ENCODE assay signal across 21 cellular contexts in genomic region chr16:85546585-85547447, GRCh38.
DNase-seq lines count a peak whose midpoint lies in the region; ATAC-seq, FAIRE-seq and TF ChIP-seq lines count a peak whose summit lies in the region.
"Had no signal": no experiment of that assay in that cellular context is flagged by ENCODE, and none has a peak within 500 bp of the region (broad histone marks: within the 10 kb centered on the region; RNA-seq: fewer than 3 reads in every experiment).

No MANE protein-coding gene starts in this region.

- no peak for TF ChIP-seq POLR2A in K562 (conservative IDR thresholded peaks at IDR 0.05)

- TF ChIP-seq CTCF in H9 (conservative IDR thresholded peaks at IDR 0.05) (peak; percentile 50; the same call in 2 of the 3 replicates), K562 (IDR thresholded peaks at IDR 0.05 in 2 of 3, conservative IDR thresholded peaks at IDR 0.05 in 1 of 3; ENCODE audit: insufficient read depth in 2 of 3, low read depth in 1 of 3, low read length in 3 of 3) (peak; percentile 37 to 41 (median 38); a peak in 5 of 6 replicates), hepatocyte (IDR thresholded peaks at IDR 0.05; ENCODE audit: poor library complexity) (peak; percentile 22), retinal pigment epithelial cell (conservative IDR thresholded peaks at IDR 0.05; ENCODE audit: low read depth, low read length) (peak; percentile 27), dorsolateral prefrontal cortex (IDR thresholded peaks at IDR 0.05 in 54 of 56, conservative IDR thresholded peaks at IDR 0.05 in 2 of 56; ENCODE audit: low read depth in 1 of 56, partially characterized antibody in 56 of 56) (peak in 3 of 56 donors; percentile 13 to 17 (median 14))

- H3K9me1 ChIP-seq in K562 (ENCODE audit: control insufficient read depth, insufficient read depth, low read length): no peaks in the 10 kb centered on the region

- H3K4me1 ChIP-seq in H9 (ENCODE audit: insufficient read depth, low read length) (no peaks in the 10 kb centered on the region), K562 (replicated peaks in 1 of 2; ENCODE audit: control insufficient read depth in 2 of 2, insufficient read depth in 2 of 2, low read length in 2 of 2) (peaks cover 41 to 66% of the 10 kb centered on the region in 2 experiments), hepatocyte (ENCODE audit: insufficient read depth) (peaks cover 16% of the 10 kb centered on the region), HAP-1 (peaks cover 4% of the 10 kb centered on the region)
- H3K4me1 ChIP-seq: breast epithelium had no signal

- no peak overlapping the region for H3K27ac ChIP-seq in H9 (ENCODE audit: insufficient read length, low read depth, low read length)
- no peak overlapping the region for H3K27ac ChIP-seq in K562 (ENCODE audit: extremely low read depth, low read depth, low read length)
- no peak overlapping the region for H3K27ac ChIP-seq in hepatocyte
- H3K27ac ChIP-seq in dorsolateral prefrontal cortex: no peak overlapping the region
- H3K27ac ChIP-seq: psoas muscle, RWPE1, spleen, thoracic aorta had no signal

- no peak for TF ChIP-seq EP300 in K562 (IDR thresholded peaks at IDR 0.05; ENCODE audit: low read length)

- no peak overlapping the region for H3T11ph ChIP-seq in H9 (ENCODE audit: low read length)

- H2BK20ac ChIP-seq in H9 (ENCODE audit: low read depth, low read length, poor library complexity, severe bottlenecking): no peak overlapping the region

- peaks cover 3% of the 10 kb centered on the region; the same call in 1 of the 2 replicates for H3K27me3 Mint-ChIP-seq in H9 (ENCODE audit: low read depth)
- H3K27me3 Mint-ChIP-seq: activated CD4-positive, alpha-beta memory T cell treated with anti-CD3 and anti-CD28 coated beads for 36 hours; activated naive CD8-positive, alpha-beta T cell treated with anti-CD3 and anti-CD28 coated beads for 36 hours; naive B cell had no signal

- DNase-seq in H9 (no peak), K562 (ENCODE audit: extremely low read depth in 1 of 4, low spot score in 3 of 4) (no peak), hepatocyte (ENCODE audit: low spot score) (no peak), retinal pigment epithelial cell (ENCODE audit: low read depth) (no peak), HAP-1 (ENCODE audit: low spot score in 2 of 2) (no peak), dorsolateral prefrontal cortex (no peak)
- DNase-seq: activated CD4-positive, alpha-beta memory T cell treated with anti-CD3 and anti-CD28 coated beads for 36 hours; activated naive CD8-positive, alpha-beta T cell treated with anti-CD3 and anti-CD28 coated beads for 36 hours; activated T-cell treated with anti-CD3 and anti-CD28 coated beads, Interleukin-2, amount 50 U/mL, for 48 hours; H7; naive B cell; NCI-H187; NCI-H446; psoas muscle; spleen; SW 1271 had no signal

- CTCF ChIA-PET in K562 (lab: Yijun Ruan, JAX; ENCODE audit: low intra/inter-chr PET ratio): interaction anchor here (1.4 kb wide), 1 partner anchor 106 kb away, joined by 5 read pairs; no protein-coding TSS in a partner anchor

- no peak overlapping the region for H2AFZ ChIP-seq in H9 (ENCODE audit: low read length)
- no peak overlapping the region for H2AFZ ChIP-seq in K562 (ENCODE audit: low read depth, low read length)
- no peak overlapping the region for H2AFZ ChIP-seq in hepatocyte

- no peak overlapping the region for H3K4me3 Mint-ChIP-seq in H9
- H3K4me3 Mint-ChIP-seq: activated CD4-positive, alpha-beta memory T cell treated with anti-CD3 and anti-CD28 coated beads for 36 hours; activated naive CD8-positive, alpha-beta T cell treated with anti-CD3 and anti-CD28 coated beads for 36 hours had no signal

- H4K5ac ChIP-seq in H9 (ENCODE audit: insufficient read length, low read depth, low read length): no peak overlapping the region

- H3K9me3 Mint-ChIP-seq in H9: no peaks in the 10 kb centered on the region
- H3K9me3 Mint-ChIP-seq: activated CD4-positive, alpha-beta memory T cell treated with anti-CD3 and anti-CD28 coated beads for 36 hours; activated naive CD8-positive, alpha-beta T cell treated with anti-CD3 and anti-CD28 coated beads for 36 hours; naive B cell had no signal

- H3K23ac ChIP-seq in H9 (ENCODE audit: insufficient read length, low read depth, low read length): no peak overlapping the region

- peak overlapping the region in 1 of 3 experiments; percentile 82; a peak in 1 of 7 replicates for H3K27ac Mint-ChIP-seq in H9
- H3K27ac Mint-ChIP-seq: activated CD4-positive, alpha-beta memory T cell treated with anti-CD3 and anti-CD28 coated beads for 36 hours; activated naive CD8-positive, alpha-beta T cell treated with anti-CD3 and anti-CD28 coated beads for 36 hours had no signal

- H3K79me1 ChIP-seq in H9 (ENCODE audit: insufficient read depth, low read depth, low read length, poor library complexity, severe bottlenecking): no peaks in the 10 kb centered on the region

- FAIRE-seq in K562 (lab: Jason Lieb, UNC): no peak
- FAIRE-seq: frontal cortex had no signal

- H3K4me2 ChIP-seq in H9 (ENCODE audit: insufficient read depth, insufficient read length, low read length) (no peak overlapping the region), K562 (ENCODE audit: insufficient read depth, low read length) (no peak overlapping the region), hepatocyte (no peak overlapping the region)

- H2AK5ac ChIP-seq in H9 (ENCODE audit: insufficient read length, low read length): no peak overlapping the region

- no peaks in the 10 kb centered on the region; a peak in 1 of 7 replicates for H3K36me3 Mint-ChIP-seq in H9 (ENCODE audit: insufficient read depth in 1 of 3, low read depth in 3 of 3)
- H3K36me3 Mint-ChIP-seq: activated CD4-positive, alpha-beta memory T cell treated with anti-CD3 and anti-CD28 coated beads for 36 hours; activated naive CD8-positive, alpha-beta T cell treated with anti-CD3 and anti-CD28 coated beads for 36 hours; naive B cell had no signal

- H3K79me2 ChIP-seq in H9 (ENCODE audit: insufficient read depth, low read length): no peaks in the 10 kb centered on the region
- H3K79me2 ChIP-seq in K562 (ENCODE audit: control insufficient read depth, insufficient read depth, low read length): peaks cover 65% of the 10 kb centered on the region
- H3K79me2 ChIP-seq in hepatocyte: peaks cover 9% of the 10 kb centered on the region

- H3K4me3 ChIP-seq in K562: no peak overlapping the region
- no peak overlapping the region for H3K4me3 ChIP-seq in hepatocyte
- no peak overlapping the region for H3K4me3 ChIP-seq in retinal pigment epithelial cell (ENCODE audit: low read length)
- no peak overlapping the region for H3K4me3 ChIP-seq in HAP-1
- H3K4me3 ChIP-seq in dorsolateral prefrontal cortex: no peak overlapping the region
- H3K4me3 ChIP-seq: breast epithelium, psoas muscle, spleen, thoracic aorta had no signal

- no peak overlapping the region for H3K18ac ChIP-seq in H9 (ENCODE audit: insufficient read length, low read depth, low read length)

- ATAC-seq in K562: no peak
- ATAC-seq in GM19455 (IDR thresholded peaks at IDR 0.05; ENCODE audit: unreplicated experiment): no peak
- ATAC-seq: psoas muscle had no signal

- no peak overlapping the region for H3K4ac ChIP-seq in H9 (ENCODE audit: low read depth, low read length)

- H2BK15ac ChIP-seq in H9 (ENCODE audit: low read depth, low read length): no peak overlapping the region

- H2BK120ac ChIP-seq in H9 (ENCODE audit: low read depth, low read length, poor library complexity, severe bottlenecking): no peak overlapping the region

- H3K14ac ChIP-seq in H9 (ENCODE audit: insufficient read depth, low read length): no peak overlapping the region; the same call in 1 of the 2 replicates

- no peak overlapping the region for H2BK5ac ChIP-seq in H9 (ENCODE audit: insufficient read length, low read length)

- H3K27me3 ChIP-seq in H9 (ENCODE audit: insufficient read depth, low read length) (no peaks in the 10 kb centered on the region), K562 (ENCODE audit: control insufficient read depth in 2 of 2, insufficient read depth in 2 of 2, low read length in 2 of 2) (no peaks in the 10 kb centered on the region; a peak in 1 of 5 replicates), hepatocyte (no peaks in the 10 kb centered on the region), HAP-1 (ENCODE audit: low read depth) (no peaks in the 10 kb centered on the region), dorsolateral prefrontal cortex (no peaks in the 10 kb centered on the region)
- H3K27me3 ChIP-seq: breast epithelium, spleen had no signal

- H3K4me1 Mint-ChIP-seq in H9: peaks cover 19 to 20% of the 10 kb centered on the region in 2 experiments

- no peaks in the 10 kb centered on the region for H3K23me2 ChIP-seq in H9 (ENCODE audit: insufficient read length, low read depth, low read length, poor library complexity, severe bottlenecking)

- no peaks in the 10 kb centered on the region for H3K9me2 ChIP-seq in hepatocyte (replicated peaks; ENCODE audit: insufficient read depth)

- no peak overlapping the region for H2BK12ac ChIP-seq in H9 (ENCODE audit: insufficient read length, low read depth, low read length)

- no peak overlapping the region for H3K9ac ChIP-seq in H9 (ENCODE audit: extremely low read depth, insufficient read length, low read length)
- H3K9ac ChIP-seq in K562 (ENCODE audit: insufficient read depth in 1 of 2, low read depth in 2 of 2, low read length in 2 of 2): peak overlapping the region in 1 of 2 experiments; percentile 54; a peak in 2 of 4 replicates

- H3K36me3 ChIP-seq in K562 (ENCODE audit: control insufficient read depth, insufficient read depth, low read length): peaks cover 9% of the 10 kb centered on the region; the same call in 2 of the 3 replicates
- no peaks in the 10 kb centered on the region for H3K36me3 ChIP-seq in hepatocyte (replicated peaks; ENCODE audit: insufficient read depth, low read depth)
- no peaks in the 10 kb centered on the region for H3K36me3 ChIP-seq in HAP-1 (replicated peaks)
- H3K36me3 ChIP-seq: breast epithelium, spleen, thoracic aorta had no signal

- H4K20me1 ChIP-seq in H9 (ENCODE audit: control insufficient read depth, insufficient read depth, insufficient read length) (no peaks in the 10 kb centered on the region), K562 (replicated peaks; ENCODE audit: control insufficient read depth, insufficient read depth, low read length) (no peaks in the 10 kb centered on the region), hepatocyte (ENCODE audit: insufficient read depth, poor library complexity, severe bottlenecking) (peaks cover 4% of the 10 kb centered on the region)

- BruUV-seq in K562 (replicated peaks; lab: Mats Ljungman, UMichigan): no TSS peak

- no peaks in the 10 kb centered on the region for H3K9me3 ChIP-seq in H9 (ENCODE audit: control insufficient read depth, low read depth, low read length)
- H3K9me3 ChIP-seq in K562 (replicated peaks; ENCODE audit: control insufficient read depth, insufficient read depth, low read depth, low read length): no peaks in the 10 kb centered on the region
- H3K9me3 ChIP-seq in hepatocyte (ENCODE audit: low read depth): no peaks in the 10 kb centered on the region
- no peaks in the 10 kb centered on the region for H3K9me3 ChIP-seq in HAP-1
- H3K9me3 ChIP-seq: breast epithelium, psoas muscle, spleen, thoracic aorta had no signal

- no peak overlapping the region for H3K56ac ChIP-seq in H9 (ENCODE audit: insufficient read length, low read depth, low read length)

- intact Hi-C loops in K562 (cut with micrococcal nuclease): no loop called here
- intact Hi-C loops in dorsolateral prefrontal cortex (cut with DNase I): no loop called here

- H4K91ac ChIP-seq in H9 (ENCODE audit: insufficient read length, low read depth, low read length): no peak overlapping the region

- in situ Hi-C loops in K562 (cut with MboI): no loop called here
- in situ Hi-C loops in HAP-1 (cut with MboI; ENCODE audit: low sequenced_read_pairs): no loop called here

- no CpG with 5 or more reads among the region's 21 CpGs for WGBS in H9 (ENCODE audit: extremely low coverage, insufficient read length, low lambda C conversion rate)
- 86% methylated on average over 21 of the region's 21 CpGs for WGBS in K562 (ENCODE audit: insufficient coverage, low coverage, missing lambda C conversion rate)
- WGBS in hepatocyte (ENCODE audit: low lambda C conversion rate, missing lambda C conversion rate): 87% methylated on average over 21 of the region's 21 CpGs

- TF ChIP-seq RAD21 in K562 (CRISPR knock-in tag; conservative IDR thresholded peaks at IDR 0.05 in 1 of 2, IDR thresholded peaks at IDR 0.05 in 1 of 2): peak in 1 of 2 experiments; percentile 46; a peak in 2 of 4 replicates

- H4K8ac ChIP-seq in H9 (replicated peaks; ENCODE audit: insufficient read length, low read depth, low read length): no peak overlapping the region

- POLR2A ChIA-PET in K562 (lab: Yijun Ruan, JAX): interaction anchor here (0.6 to 2.1 kb wide), 5 partner anchors 9 to 219 kb away, joined by 3 to 9 read pairs (median 3); no protein-coding TSS in a partner anchor
